ENCODE assay signal across 14 cellular contexts in the genomic region with DNA sequence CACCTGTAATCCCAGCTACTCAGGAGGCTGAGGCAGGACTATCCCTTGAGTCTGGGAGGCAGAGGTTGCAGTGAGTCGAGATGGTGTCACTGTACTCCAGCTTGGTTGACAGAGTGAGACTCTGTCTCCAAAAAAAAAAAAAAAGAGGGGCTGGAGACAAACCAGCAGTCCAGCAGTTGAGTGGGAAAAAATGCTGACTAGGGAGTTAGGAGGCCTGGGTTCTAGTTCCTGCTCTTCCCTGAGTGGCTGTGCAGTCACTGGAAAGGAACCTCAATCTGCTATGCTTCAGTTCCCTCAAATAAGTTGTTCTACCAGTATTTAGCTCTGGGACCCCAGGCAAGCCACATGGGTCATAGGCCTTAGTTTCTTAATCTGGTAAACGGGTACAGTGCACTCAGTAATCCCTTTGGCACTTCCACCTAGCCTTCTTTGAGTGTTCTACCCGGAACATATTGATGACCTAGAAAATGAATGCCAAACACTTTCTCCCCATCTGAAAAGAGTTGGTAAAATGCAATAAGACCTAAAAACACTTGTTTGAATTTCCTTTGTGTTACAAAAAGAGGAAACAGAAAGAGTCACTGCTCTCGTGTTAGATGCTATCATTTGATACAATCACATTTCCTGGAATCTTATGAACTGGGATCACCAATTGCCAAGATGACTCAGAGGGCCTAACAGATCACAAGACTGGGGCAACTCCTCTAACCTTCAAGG.
DNase-seq lines count a peak whose midpoint lies in the region; ATAC-seq and TF ChIP-seq lines count a peak whose summit lies in the region.
"Had no signal": no experiment of that assay in that cellular context is flagged by ENCODE, and none has a peak within 500 bp of the region (broad histone marks: within the 10 kb centered on the region; RNA-seq: fewer than 3 reads in every experiment).

No MANE protein-coding gene starts in this region.

- H4K20me1 ChIP-seq in BLaER1 treated with 17β-estradiol and CSF1 and Interleukin-3, amounts not matched to agents 10 nM and 100 nM = no peaks in the 10 kb centered on the region

- peaks cover 68 to 100% (median 99%) of the 10 kb centered on the region in 11 experiments for H3K27me3 ChIP-seq in BLaER1 treated with 17β-estradiol and CSF1 and Interleukin-3, amounts not matched to agents 10 nM and 100 nM
- no peaks in the 10 kb centered on the region for H3K27me3 ChIP-seq in MG63
- H3K27me3 ChIP-seq: body of pancreas had no signal

- no peak overlapping the region for H3K9ac ChIP-seq in BLaER1 treated with 17β-estradiol and CSF1 and Interleukin-3, amounts not matched to agents 10 nM and 100 nM

- peak overlapping the region in 7 of 11 experiments; percentile 1 to 42 (median 16); a peak in 10 of 22 replicates for H3K4me2 ChIP-seq in BLaER1 treated with 17β-estradiol and CSF1 and Interleukin-3, amounts not matched to agents 10 nM and 100 nM

- peak; percentile 20 for DNase-seq in MG63
- DNase-seq in cardiac fibroblast (ENCODE audit: low read depth in 2 of 2) = peak; percentile 45 to 69
- DNase-seq in left colon = no peak
- DNase-seq in immature natural killer cell = no peak
- no peak for DNase-seq in GF-D8 (lab: John Stamatoyannopoulos, UW)
- DNase-seq in NCI-H69 (lab: John Stamatoyannopoulos, UW) = no peak
- DNase-seq: activated T-cell treated with anti-CD3 and anti-CD28 coated beads, Interleukin-2, amount 50 U/mL, for 72 hours; body of pancreas; left cardiac atrium; RPMI8226; stimulated activated CD4-positive, alpha-beta T cell treated with anti-CD3 and anti-CD28 coated beads, Interleukin-2, amount 100 ng/mL, for 48 hours; stimulated activated naive CD8-positive, alpha-beta T cell treated with anti-CD3 and anti-CD28 coated beads, Interleukin-15, amount 100 ng/mL, for 72 hours had no signal

- no peaks in the 10 kb centered on the region for H3K9me3 Mint-ChIP-seq in immature natural killer cell
- H3K9me3 Mint-ChIP-seq: activated T-cell treated with anti-CD3 and anti-CD28 coated beads, Interleukin-2, amount 50 U/mL, for 72 hours; stimulated activated naive CD8-positive, alpha-beta T cell treated with anti-CD3 and anti-CD28 coated beads, Interleukin-15, amount 100 ng/mL, for 72 hours had no signal

- H3K27ac Mint-ChIP-seq in immature natural killer cell = no peak overlapping the region
- H3K27ac Mint-ChIP-seq: activated T-cell treated with anti-CD3 and anti-CD28 coated beads, Interleukin-2, amount 50 U/mL, for 72 hours; stimulated activated naive CD8-positive, alpha-beta T cell treated with anti-CD3 and anti-CD28 coated beads, Interleukin-15, amount 100 ng/mL, for 72 hours had no signal

- no peak overlapping the region for H3K4me3 ChIP-seq in BLaER1 treated with 17β-estradiol and CSF1 and Interleukin-3, amounts not matched to agents 10 nM and 100 nM
- H3K4me3 ChIP-seq in MG63 (no peak overlapping the region), cardiac fibroblast (replicated peaks in 1 of 2; ENCODE audit: low read depth in 2 of 2, low read length in 2 of 2) (no peak overlapping the region)
- H3K4me3 ChIP-seq: body of pancreas had no signal

- H3K4me3 Mint-ChIP-seq in immature natural killer cell = no peak overlapping the region
- H3K4me3 Mint-ChIP-seq: activated T-cell treated with anti-CD3 and anti-CD28 coated beads, Interleukin-2, amount 50 U/mL, for 72 hours; stimulated activated naive CD8-positive, alpha-beta T cell treated with anti-CD3 and anti-CD28 coated beads, Interleukin-15, amount 100 ng/mL, for 72 hours had no signal

- ATAC-seq in left colon = peak; percentile 48
- ATAC-seq in HG02938 (IDR thresholded peaks at IDR 0.05; ENCODE audit: unreplicated experiment) = no peak
- ATAC-seq: activated T-cell treated with anti-CD3 and anti-CD28 coated beads, Interleukin-2, amount 50 U/mL, for 72 hours; body of pancreas; left cardiac atrium; stimulated activated naive CD8-positive, alpha-beta T cell treated with anti-CD3 and anti-CD28 coated beads, Interleukin-15, amount 100 ng/mL, for 72 hours had no signal

- peaks cover 2 to 13% (median 3%) of the 10 kb centered on the region in 3 donors for H3K27me3 Mint-ChIP-seq in immature natural killer cell (ENCODE audit: low read depth in 3 of 3)
- H3K27me3 Mint-ChIP-seq: stimulated activated naive CD8-positive, alpha-beta T cell treated with anti-CD3 and anti-CD28 coated beads, Interleukin-15, amount 100 ng/mL, for 72 hours had no signal

- peaks cover 0 to 4% (median 0%) of the 10 kb centered on the region in 3 donors for H3K36me3 Mint-ChIP-seq in immature natural killer cell

- peaks cover 40 to 63% (median 47%) of the 10 kb centered on the region in 10 experiments for H3K4me1 ChIP-seq in BLaER1 treated with 17β-estradiol and CSF1 and Interleukin-3, amounts not matched to agents 10 nM and 100 nM
- H3K4me1 ChIP-seq: body of pancreas had no signal

- H3K9me3 ChIP-seq in BLaER1 treated with 17β-estradiol and CSF1 and Interleukin-3, amounts not matched to agents 10 nM and 100 nM (replicated peaks in 1 of 11) = peaks cover 0 to 11% (median 0%) of the 10 kb centered on the region in 11 experiments; a peak in 7 of 22 replicates
- H3K9me3 ChIP-seq in MG63 = no peaks in the 10 kb centered on the region
- H3K9me3 ChIP-seq: body of pancreas had no signal

- H3K4me1 Mint-ChIP-seq in immature natural killer cell = peaks cover 22 to 25% of the 10 kb centered on the region in 2 donors

- no peak for TF ChIP-seq CTCF in cardiac fibroblast (IDR thresholded peaks at IDR 0.05; ENCODE audit: low read depth, low read length)

- no peaks in the 10 kb centered on the region for H3K36me3 ChIP-seq in BLaER1 treated with 17β-estradiol and CSF1 and Interleukin-3, amounts not matched to agents 10 nM and 100 nM
- no peaks in the 10 kb centered on the region for H3K36me3 ChIP-seq in MG63

- H3K27ac ChIP-seq in BLaER1 treated with 17β-estradiol and CSF1 and Interleukin-3, amounts not matched to agents 10 nM and 100 nM = peak overlapping the region in 6 of 11 experiments; percentile 8 to 67 (median 33); a peak in 7 of 22 replicates
- H3K27ac ChIP-seq: body of pancreas had no signal

- intact Hi-C loops in left colon (cut with DNase I, micrococcal nuclease) = no loop called here

Comparison
In these comparisons a context has a peak if more than half of its experiments do, and no peak if none do; other contexts are left out.
1. DNase-seq: peak in MG63 (single experiment) and cardiac fibroblast (2 of 2); none in left colon (0 of 2), immature natural killer cell (0 of 3), GF-D8 (single experiment) and NCI-H69 (single experiment).